In the genomic region with DNA sequence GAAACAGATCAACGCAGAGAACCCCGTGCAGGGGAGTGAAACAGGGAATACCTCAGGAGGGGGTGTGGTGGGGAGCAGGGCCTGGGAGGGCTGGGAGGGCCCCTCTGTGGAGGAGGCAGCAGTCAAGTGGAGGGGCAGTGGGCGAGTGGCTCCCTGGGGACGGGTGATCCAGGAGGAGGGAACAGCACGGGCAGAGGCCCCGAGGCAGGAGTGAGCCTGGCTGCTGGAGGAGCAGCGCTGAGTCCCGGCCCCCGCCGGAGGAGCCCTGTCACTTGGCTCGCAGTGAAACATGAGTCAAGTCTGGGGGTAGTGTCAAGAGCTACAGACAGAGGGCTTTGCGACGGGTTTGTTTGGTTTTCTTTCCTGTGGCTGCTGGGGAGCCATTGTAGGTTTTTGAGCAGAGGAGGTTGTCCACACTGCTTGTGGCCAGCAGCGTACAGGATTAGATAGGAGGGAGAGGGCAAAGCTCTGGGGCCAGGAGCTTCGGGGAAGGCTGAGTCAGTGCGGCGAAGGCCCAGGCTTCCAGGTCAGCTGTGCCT, we compare ENCODE assay signal across 9 cellular contexts.
A peak's percentile ranks its signal among the peaks of the same experiment; 100 is the strongest.
DNase-seq lines count a peak whose midpoint lies in the region; ATAC-seq and TF ChIP-seq lines count a peak whose summit lies in the region.
"Had no signal": no experiment of that assay in that cellular context is flagged by ENCODE, and none has a peak within 500 bp of the region (broad histone marks: within the 10 kb centered on the region; RNA-seq: fewer than 3 reads in every experiment).

No MANE protein-coding gene starts in this region.

- TF ChIP-seq RAD21 in SK-N-SH (IDR thresholded peaks at IDR 0.05; ENCODE audit: low read length): no peak; the same call in 1 of the 2 replicates

- H3K9me3 ChIP-seq in SK-N-SH (no peaks in the 10 kb centered on the region), left lung (no peaks in the 10 kb centered on the region)

- TF ChIP-seq CTCF in SK-N-SH (IDR thresholded peaks at IDR 0.05) (no peak), left lung (IDR thresholded peaks at IDR 0.05) (no peak)

- H3K27me3 ChIP-seq in SK-N-SH (ENCODE audit: insufficient read depth) (no peaks in the 10 kb centered on the region), left lung (no peaks in the 10 kb centered on the region)

- CTCF ChIA-PET in SK-N-SH (lab: Yijun Ruan, JAX): interaction anchor here (2.1 kb wide), 1 partner anchor 55 kb away, joined by 7 read pairs; no protein-coding TSS in a partner anchor
- CTCF ChIA-PET in activated CD4-positive, alpha-beta memory T cell treated with anti-CD3 and anti-CD28 coated beads for 36 hours (lab: Charles Lee): no interaction called here

- no peak for TF ChIP-seq EP300 in SK-N-SH (IDR thresholded peaks at IDR 0.05; ENCODE audit: borderline replicate concordance in 1 of 2, low read depth in 1 of 2, low read length in 1 of 2)

- H3F3A ChIP-seq in SK-N-SH (replicated peaks; ENCODE audit: insufficient read depth): no peaks in the 10 kb centered on the region

- intact Hi-C loops in left lung (cut with DNase I): no loop called here
- intact Hi-C loops in activated CD4-positive, alpha-beta memory T cell treated with anti-CD3 and anti-CD28 coated beads for 36 hours (cut with micrococcal nuclease): no loop called here

- no peaks in the 10 kb centered on the region for H3K36me3 Mint-ChIP-seq in activated CD4-positive, alpha-beta memory T cell treated with anti-CD3 and anti-CD28 coated beads for 36 hours

- H4K20me1 ChIP-seq in SK-N-SH (ENCODE audit: insufficient read depth): 0 out of 2 replicates have a peak, but pooled peaks cover 4% of the 10 kb centered on the region

- H3K79me2 ChIP-seq in SK-N-SH (ENCODE audit: insufficient read depth): peaks cover 4% of the 10 kb centered on the region

- H3K27ac ChIP-seq in SK-N-SH (ENCODE audit: low read depth in 2 of 2, low read length in 1 of 2) (peak overlapping the region in 1 of 2 experiments; percentile 18; a peak in 2 of 4 replicates), left lung (no peak overlapping the region)
- H3K27ac ChIP-seq: HL-60 had no signal

- no peaks in the 10 kb centered on the region for H3K36me3 ChIP-seq in SK-N-SH (replicated peaks in 1 of 2; ENCODE audit: control insufficient read depth in 1 of 2, insufficient read depth in 2 of 2, low read length in 1 of 2)
- no peaks in the 10 kb centered on the region for H3K36me3 ChIP-seq in left lung

- H2AFZ ChIP-seq in SK-N-SH (ENCODE audit: low read depth): no peak overlapping the region

- in situ Hi-C loops in ACHN (cut with HindIII; ENCODE audit: low pct_ligation_motif_present, low pct_unique_long_range_greater_than_20kb, low sequenced_read_pairs): no loop called here

- 57% methylated on average over 10 of the region's 17 CpGs for WGBS in SK-N-SH (ENCODE audit: low lambda C conversion rate)

- H3K27me3 Mint-ChIP-seq in activated CD4-positive, alpha-beta memory T cell treated with anti-CD3 and anti-CD28 coated beads for 36 hours: peaks cover 5% of the 10 kb centered on the region
- peaks cover 9% of the 10 kb centered on the region for H3K27me3 Mint-ChIP-seq in stimulated activated naive CD8-positive, alpha-beta T cell treated with anti-CD3 and anti-CD28 coated beads, Interleukin-15, amount 100 ng/mL, for 72 hours

- H3K27ac Mint-ChIP-seq in activated CD4-positive, alpha-beta memory T cell treated with anti-CD3 and anti-CD28 coated beads for 36 hours: no peak overlapping the region
- H3K27ac Mint-ChIP-seq in stimulated activated naive CD8-positive, alpha-beta T cell treated with anti-CD3 and anti-CD28 coated beads, Interleukin-15, amount 100 ng/mL, for 72 hours: peak overlapping the region in 1 of 2 donors; percentile 62

- H3K4me1 ChIP-seq in SK-N-SH (ENCODE audit: control insufficient read depth in 1 of 2, insufficient read depth in 2 of 2, low read depth in 1 of 2, low read length in 1 of 2) (peaks cover 9 to 52% of the 10 kb centered on the region in 2 experiments; a peak in 2 of 4 replicates), left lung (no peaks in the 10 kb centered on the region)

- H3K9ac ChIP-seq in SK-N-SH: no peak overlapping the region

- no peaks in the 10 kb centered on the region for H3K9me2 ChIP-seq in SK-N-SH

- DNase-seq in DMS79 treated with DMSO at 0.1 percent for 48 hours (lab: John Stamatoyannopoulos, UW): peak; percentile 74
- DNase-seq in HCEC 1CT: peak; percentile 42
- peak; percentile 69 for DNase-seq in SK-N-SH
- no peak for DNase-seq in left lung
- DNase-seq in activated CD4-positive, alpha-beta memory T cell treated with anti-CD3 and anti-CD28 coated beads for 36 hours: no peak
- DNase-seq in stimulated activated naive CD8-positive, alpha-beta T cell treated with anti-CD3 and anti-CD28 coated beads, Interleukin-15, amount 100 ng/mL, for 72 hours: no peak
- no peak for DNase-seq in stimulated activated CD4-positive, alpha-beta T cell treated with anti-CD3 and anti-CD28 coated beads, Interleukin-15, amount 100 ng/mL, for 24 hours
- no peak for DNase-seq in ACHN

- peak overlapping the region; percentile 34 for H3K4me2 ChIP-seq in SK-N-SH

- no peak overlapping the region for H3K4me3 Mint-ChIP-seq in activated CD4-positive, alpha-beta memory T cell treated with anti-CD3 and anti-CD28 coated beads for 36 hours
- H3K4me3 Mint-ChIP-seq in stimulated activated naive CD8-positive, alpha-beta T cell treated with anti-CD3 and anti-CD28 coated beads, Interleukin-15, amount 100 ng/mL, for 72 hours: no peak overlapping the region

- H3K4me1 Mint-ChIP-seq in activated CD4-positive, alpha-beta memory T cell treated with anti-CD3 and anti-CD28 coated beads for 36 hours (ENCODE audit: low read depth): no peaks in the 10 kb centered on the region
- H3K4me1 Mint-ChIP-seq in stimulated activated naive CD8-positive, alpha-beta T cell treated with anti-CD3 and anti-CD28 coated beads, Interleukin-15, amount 100 ng/mL, for 72 hours: no peaks in the 10 kb centered on the region

- H3K4me3 ChIP-seq in SK-N-SH (ENCODE audit: low read depth in 2 of 2, low read length in 1 of 2): no peak overlapping the region
- H3K4me3 ChIP-seq in left lung: no peak overlapping the region

- no peaks in the 10 kb centered on the region for H3K9me3 Mint-ChIP-seq in activated CD4-positive, alpha-beta memory T cell treated with anti-CD3 and anti-CD28 coated beads for 36 hours
- H3K9me3 Mint-ChIP-seq in stimulated activated naive CD8-positive, alpha-beta T cell treated with anti-CD3 and anti-CD28 coated beads, Interleukin-15, amount 100 ng/mL, for 72 hours: no peaks in the 10 kb centered on the region

- peak; percentile 62 for ATAC-seq in left lung
- no peak for ATAC-seq in stimulated activated naive CD8-positive, alpha-beta T cell treated with anti-CD3 and anti-CD28 coated beads, Interleukin-15, amount 100 ng/mL, for 72 hours

- POLR2A ChIA-PET in SK-N-SH (lab: Yijun Ruan, JAX): no interaction called here
- POLR2A ChIA-PET in activated CD4-positive, alpha-beta memory T cell treated with anti-CD3 and anti-CD28 coated beads for 36 hours (lab: Charles Lee): no interaction called here

TF ChIP-seq in SK-N-SH, 30 proteins besides CTCF, POLR2A, EP300 and RAD21:
- TF ChIP-seq TEAD4 (IDR thresholded peaks at IDR 0.05; ENCODE audit: borderline replicate concordance, insufficient read depth) (no peak), TCF12 (IDR thresholded peaks at IDR 0.05) (no peak), SIN3A (IDR thresholded peaks at IDR 0.05; ENCODE audit: borderline replicate concordance, low read depth, low read length) (0 out of 2 replicates have a peak, but pooled peaks have one; percentile 17)

Comparison
In these comparisons a context has a peak if more than half of its experiments do, and no peak if none do; other contexts are left out.
1. DNase-seq: peak in DMS79 treated with DMSO at 0.1 percent for 48 hours (single experiment), HCEC 1CT (single experiment) and SK-N-SH (single experiment); none in left lung (0 of 2), activated CD4-positive, alpha-beta memory T cell treated with anti-CD3 and anti-CD28 coated beads for 36 hours (single experiment), stimulated activated naive CD8-positive, alpha-beta T cell treated with anti-CD3 and anti-CD28 coated beads, Interleukin-15, amount 100 ng/mL, for 72 hours (0 of 2), stimulated activated CD4-positive, alpha-beta T cell treated with anti-CD3 and anti-CD28 coated beads, Interleukin-15, amount 100 ng/mL, for 24 hours (single experiment) and ACHN (single experiment).